In the genomic region with DNA sequence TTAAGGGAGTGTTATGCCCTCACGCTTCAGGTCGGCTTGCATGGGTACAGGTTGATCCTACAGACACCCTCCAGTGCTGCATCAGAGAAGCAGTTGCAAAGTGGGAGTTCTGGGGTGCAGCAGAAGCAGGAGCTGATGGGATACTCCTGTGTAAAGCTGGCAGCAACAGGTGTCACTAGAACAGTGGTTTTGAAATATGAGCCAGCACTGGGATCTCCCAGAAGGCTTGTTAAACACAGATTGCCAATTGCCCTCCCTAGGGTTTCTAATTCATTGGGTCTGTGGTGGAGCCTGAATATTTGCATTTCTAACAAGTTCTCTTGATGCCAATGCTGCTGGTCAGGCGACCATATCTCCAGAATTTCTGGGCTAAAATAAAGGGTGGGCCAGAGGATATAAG, we compare ENCODE assay signal across 22 cellular contexts.
DNase-seq lines count a peak whose midpoint lies in the region; ATAC-seq lines count a peak whose summit lies in the region.
"Had no signal": no experiment of that assay in that cellular context is flagged by ENCODE, and none has a peak within 500 bp of the region (broad histone marks: within the 10 kb centered on the region; RNA-seq: fewer than 3 reads in every experiment).

No MANE protein-coding gene starts in this region.

- ATAC-seq in HG03135 (IDR thresholded peaks at IDR 0.05; ENCODE audit: unreplicated experiment), result no peak
- ATAC-seq: activated T-cell treated with anti-CD3 and anti-CD28 coated beads, Interleukin-2, amount 50 U/mL, for 4 hours; left lobe of liver had no signal

- DNase-seq in NCI-H82 (lab: John Stamatoyannopoulos, UW), result peak; percentile 38
- no peak for DNase-seq in NCI-H82 treated with DMSO at 0.1 percent for 48 hours (lab: John Stamatoyannopoulos, UW; ENCODE audit: unreplicated experiment)
- DNase-seq in NCI-H187 treated with DMSO at 0.1 percent for 48 hours (lab: John Stamatoyannopoulos, UW), result peak; percentile 23
- DNase-seq in NCI-H69 (lab: John Stamatoyannopoulos, UW), result peak; percentile 66
- no peak for DNase-seq in kidney glomerular epithelial cell (lab: John Stamatoyannopoulos, UW)
- DNase-seq in stimulated activated CD4-positive, alpha-beta T cell treated with anti-CD3 and anti-CD28 coated beads, Interleukin-4, amount 100 ng/mL, for 24 hours, result no peak
- no peak for DNase-seq in iPS-NIHi11 (ENCODE audit: low spot score)
- DNase-seq: activated CD4-positive, alpha-beta T cell treated with anti-CD3 and anti-CD28 coated beads, Interleukin-2, amount 10 ng/mL, durations not matched to agents 24 days and 14 days; activated T-cell treated with anti-CD3 and anti-CD28 coated beads, Interleukin-2, amount 50 U/mL, for 4 hours; COR-L47; dermis blood vessel endothelial cell; gastrocnemius medialis; HCEC 1CT; hippocampal formation; immature natural killer cell; KG1; MM.1S; SHP77; spleen; trophoblast cell had no signal

Comparison
In these comparisons a context has a peak if more than half of its experiments do, and no peak if none do; other contexts are left out.
1. DNase-seq: peak in NCI-H82 (single experiment), NCI-H187 treated with DMSO at 0.1 percent for 48 hours (single experiment) and NCI-H69 (single experiment); none in NCI-H82 treated with DMSO at 0.1 percent for 48 hours (single experiment), kidney glomerular epithelial cell (single experiment), stimulated activated CD4-positive, alpha-beta T cell treated with anti-CD3 and anti-CD28 coated beads, Interleukin-4, amount 100 ng/mL, for 24 hours (single experiment) and iPS-NIHi11 (single experiment).